8 cellular contexts compared by ENCODE assay signal in genomic region chr14:103715052-103716000, GRCh38. TPM values are rescaled to one million over a fixed set of nuclear protein-coding genes. Genes with fewer than 3 reads are reported as not detected.
A peak's percentile ranks its signal among the peaks of the same experiment; 100 is the strongest.
DNase-seq lines count a peak whose midpoint lies in the region; ATAC-seq and TF ChIP-seq lines count a peak whose summit lies in the region.

Gene XRCC3 (minus strand): TSS chr14:103715451. CDS start chr14:103711087, 4,364 bp downstream.
Gene ZFYVE21 (plus strand): TSS chr14:103715810. CDS start chr14:103715842, 32 bp downstream.

- TF ChIP-seq CTCF in PC-9 (conservative IDR thresholded peaks at IDR 0.05), result no peak

- H3K9me2 ChIP-seq in PC-9 (ENCODE audit: insufficient read depth), result no peaks in the 10 kb centered on the region

- peak; percentile 95 for DNase-seq in DMS153 (lab: John Stamatoyannopoulos, UW)
- DNase-seq in Jurkat, Clone E6-1 (ENCODE audit: low read depth, low spot score), result peak; percentile 99
- peak; percentile 100 for DNase-seq in PC-9
- peak; percentile 99 for DNase-seq in activated T-cell treated with anti-CD3 and anti-CD28 coated beads, Interleukin-2, amount 50 U/mL, for 1 hour
- DNase-seq in erythroblast (lab: John Stamatoyannopoulos, UW), result peak; percentile 100
- peak; percentile 100 for DNase-seq in stimulated activated CD8-positive, alpha-beta memory T cell treated with anti-CD3 and anti-CD28 coated beads, Interleukin-4, amount 100 ng/mL, for 48 hours

- no TSS peak for BruUV-seq in PC-9 (replicated peaks; lab: Mats Ljungman, UMichigan)

- CTCF ChIA-PET in PC-9 (lab: Charles Lee), result interaction anchor here (0.7 kb wide), 2 partner anchors 10 to 294 kb away, joined by 3 to 6 read pairs; no protein-coding TSS in a partner anchor

- H2AFZ ChIP-seq in PC-9, result peak within 1 kb of the TSS; percentile 75

- no peaks in the 10 kb centered on the region for H3K9me3 ChIP-seq in PC-9 (ENCODE audit: insufficient read depth, low read depth)
- H3K9me3 ChIP-seq in mucosa of rectum (ENCODE audit: control insufficient read depth in 2 of 2, low read length in 2 of 2), result no peaks in the 10 kb centered on the region

- peak within 1 kb of the TSS; percentile 91 for H3K4me2 ChIP-seq in PC-9

- H3K36me3 ChIP-seq in PC-9 (ENCODE audit: low read depth), result no peaks in the 10 kb centered on the region
- H3K36me3 ChIP-seq in mucosa of rectum (ENCODE audit: control insufficient read depth in 2 of 2, insufficient read depth in 2 of 2, low read length in 2 of 2), result no peaks in the 10 kb centered on the region

- H3K79me2 ChIP-seq in PC-9 (ENCODE audit: low read depth), result peaks cover 64% of the 10 kb centered on the region

- intact Hi-C loops in PC-9 (cut with micrococcal nuclease; ENCODE audit: unreplicated experiment), result loop anchor here (1.0 to 2.0 kb wide), 3 partner anchors 10 to 87 kb away; partner anchors contain the start of gene KLC1

- H3K9ac ChIP-seq in mucosa of rectum (ENCODE audit: low read depth in 1 of 2, low read length in 2 of 2), result peak within 1 kb of the TSS; percentile 47 to 80

- peak; percentile 91 for ATAC-seq in GM21619 (IDR thresholded peaks at IDR 0.05; ENCODE audit: unreplicated experiment)

- TF ChIP-seq POLR2A in erythroblast (IDR thresholded peaks at IDR 0.05; ENCODE audit: low read length), result peak; percentile 91

- H3K4me3 ChIP-seq in Jurkat, Clone E6-1 (ENCODE audit: low read length), result peak within 1 kb of the TSS; percentile 70
- H3K4me3 ChIP-seq in PC-9 (peak within 1 kb of the TSS; percentile 79), mucosa of rectum (ENCODE audit: low read length in 2 of 2) (peak within 1 kb of the TSS; percentile 72 to 75)

- peaks cover 24% of the 10 kb centered on the region for H3K4me1 ChIP-seq in PC-9 (replicated peaks; ENCODE audit: insufficient read depth)
- peaks cover 41 to 42% of the 10 kb centered on the region in 2 donors for H3K4me1 ChIP-seq in mucosa of rectum (ENCODE audit: control insufficient read depth in 2 of 2, insufficient read depth in 2 of 2, low read length in 2 of 2)

- H4K20me1 ChIP-seq in PC-9 (ENCODE audit: insufficient read depth), result peaks cover 15% of the 10 kb centered on the region

- peaks cover 33% of the 10 kb centered on the region; the same call in 1 of the 2 replicates for H3F3A ChIP-seq in PC-9 (ENCODE audit: insufficient read depth, low read depth)

- H3K27ac ChIP-seq in PC-9 (peak within 1 kb of the TSS; percentile 36), mucosa of rectum (ENCODE audit: low read depth in 2 of 2, low read length in 2 of 2) (peak within 1 kb of the TSS; percentile 79 to 83)

- H3K27me3 ChIP-seq in PC-9 (ENCODE audit: insufficient read depth, low read depth), result no peaks in the 10 kb centered on the region
- no peaks in the 10 kb centered on the region for H3K27me3 ChIP-seq in mucosa of rectum (ENCODE audit: control insufficient read depth in 2 of 2, insufficient read depth in 2 of 2, low read length in 2 of 2)

- POLR2A ChIA-PET in PC-9 (lab: Charles Lee; ENCODE audit: unreplicated experiment), result interaction anchor here (0.6 to 1.0 kb wide), 10 partner anchors 10 to 1794 kb away, joined by 3 to 33 read pairs (median 5); no protein-coding TSS in a partner anchor

RNA-seq across cellular contexts. Expression of gene XRCC3, which starts in this region (rescaled TPM):
- 57.3 TPM for polyA plus RNA-seq in Jurkat, Clone E6-1 (2012; ENCODE audit: insufficient read depth, insufficient read length)
- total RNA-seq in PC-9 (2021), result 64.1 and 65.1 TPM in 2 replicates

RNA-seq across cellular contexts. Expression of gene ZFYVE21, which starts in this region (rescaled TPM):
- 31.1 TPM for polyA plus RNA-seq in Jurkat, Clone E6-1 (2012; ENCODE audit: insufficient read depth, insufficient read length)
- total RNA-seq in PC-9 (2021), result 93.3 and 118 TPM in 2 replicates

Comparison
In these comparisons a context has a peak if more than half of its experiments do, and no peak if none do; other contexts are left out.
1. Peak in every context shown above with its lines: DNase-seq, ATAC-seq, H3K4me3 ChIP-seq and H3K27ac ChIP-seq.